27 cellular contexts compared by ENCODE assay signal in genomic region chr15:66042624-66043023, GRCh38.
DNase-seq lines count a peak whose midpoint lies in the region; ATAC-seq, FAIRE-seq and TF ChIP-seq lines count a peak whose summit lies in the region.
"Had no signal": no experiment of that assay in that cellular context is flagged by ENCODE, and none has a peak within 500 bp of the region (broad histone marks: within the 10 kb centered on the region; RNA-seq: fewer than 3 reads in every experiment).

No MANE protein-coding gene starts in this region.

- DNase-seq in GM23338 (ENCODE audit: low spot score), result peak; percentile 81
- DNase-seq in NT2/D1 (ENCODE audit: low read depth, low spot score), result peak; percentile 85
- peak in 3 of 6 donors; percentile 33 to 60 (median 52) for DNase-seq in pancreas
- no peak for DNase-seq in activated CD4-positive, alpha-beta T cell treated with anti-CD3 and anti-CD28 coated beads, Interleukin-2, amount 50 U/mL, for 4 hours
- DNase-seq in spleen, result no peak
- DNase-seq in esophagus muscularis mucosa (ENCODE audit: extremely low spot score), result no peak
- DNase-seq: activated CD4-positive, alpha-beta T cell treated with anti-CD3 and anti-CD28 coated beads for 1 hour; activated CD8-positive, alpha-beta memory T cell treated with anti-CD3 and anti-CD28 coated beads for 24 hours; activated naive CD4-positive, alpha-beta T cell treated with Interleukin-2 at 50 U/mL for 16 hours; activated T-cell treated with anti-CD3 and anti-CD28 coated beads, Interleukin-2, amount 50 U/mL, for 4 hours; amniotic stem cell; cortex of kidney; KG1; left lung; naive thymus-derived CD8-positive, alpha-beta T cell; NCI-H187; NCI-H526 treated with DMSO at 0.1 percent for 48 hours; stimulated activated CD4-positive, alpha-beta T cell treated with anti-CD3 and anti-CD28 coated beads, Interleukin-12 subunit alpha, Interleukin-12 subunit beta, amount 100 ng/mL, for 4 hours; stimulated activated CD4-positive, alpha-beta T cell treated with anti-CD3 and anti-CD28 coated beads, Interleukin-4, amount 100 ng/mL, for 24 hours; stimulated activated naive CD4-positive, alpha-beta T cell; T-helper 1 cell; testis; uterus had no signal

- H3K9me3 Mint-ChIP-seq in GM23338, result no peaks in the 10 kb centered on the region
- H3K9me3 Mint-ChIP-seq: activated T-cell treated with anti-CD3 and anti-CD28 coated beads, Interleukin-2, amount 50 U/mL, for 4 hours; mesothelial cell of epicardium had no signal

- H2AFZ ChIP-seq in GM23338, result no peak overlapping the region

- H3K27ac ChIP-seq in GM23338 (ENCODE audit: low read depth) (no peak overlapping the region), pancreas (peak overlapping the region in 3 of 4 donors; percentile 52 to 62 (median 60)), spleen (no peak overlapping the region), esophagus muscularis mucosa (replicated peaks in 1 of 4) (no peak overlapping the region)
- H3K27ac ChIP-seq: BLaER1 treated with 17β-estradiol and CSF1 and Interleukin-3, amounts not matched to agents 10 nM and 100 nM; left lung; right atrium auricular region; testis; uterus had no signal

- TF ChIP-seq CTCF in GM23338 (conservative IDR thresholded peaks at IDR 0.05; ENCODE audit: low read depth in 2 of 2), result no peak
- TF ChIP-seq CTCF in pancreas (IDR thresholded peaks at IDR 0.05), result no peak
- no peak for TF ChIP-seq CTCF in spleen (IDR thresholded peaks at IDR 0.05 in 8 of 11, conservative IDR thresholded peaks at IDR 0.05 in 3 of 11)
- no peak for TF ChIP-seq CTCF in esophagus muscularis mucosa (IDR thresholded peaks at IDR 0.05)

- H3K4me1 ChIP-seq in GM23338 (ENCODE audit: insufficient read depth) (peaks cover 43% of the 10 kb centered on the region), NT2/D1 (ENCODE audit: insufficient read depth, insufficient read length) (peaks cover 27% of the 10 kb centered on the region), pancreas (peaks cover 0 to 3% (median 0%) of the 10 kb centered on the region in 3 donors), spleen (no peaks in the 10 kb centered on the region), esophagus muscularis mucosa (peaks cover 0 to 18% (median 11%) of the 10 kb centered on the region in 4 donors)
- H3K4me1 ChIP-seq: left lung, right atrium auricular region, testis, uterus had no signal

- H3K79me2 ChIP-seq in GM23338 (replicated peaks; ENCODE audit: insufficient read depth), result no peaks in the 10 kb centered on the region

- FAIRE-seq in pancreas (lab: Jason Lieb, UNC), result no peak

- no peaks in the 10 kb centered on the region for H3K36me3 Mint-ChIP-seq in GM23338 (ENCODE audit: low read depth)
- H3K36me3 Mint-ChIP-seq: mesothelial cell of epicardium; naive thymus-derived CD8-positive, alpha-beta T cell had no signal

- TF ChIP-seq EP300 in esophagus muscularis mucosa (IDR thresholded peaks at IDR 0.05), result no peak

- H3K27ac Mint-ChIP-seq in GM23338, result peak overlapping the region; percentile 91
- H3K27ac Mint-ChIP-seq: mesothelial cell of epicardium; naive thymus-derived CD8-positive, alpha-beta T cell had no signal

- ATAC-seq in GM23338 (peak; percentile 87), esophagus mucosa (peak; percentile 29), pancreas (peak; percentile 63 to 70 (median 67))
- ATAC-seq: activated T-cell treated with anti-CD3 and anti-CD28 coated beads, Interleukin-2, amount 50 U/mL, for 4 hours; left lung; naive thymus-derived CD8-positive, alpha-beta T cell had no signal

- H3K36me3 ChIP-seq in GM23338 (ENCODE audit: insufficient read depth) (no peaks in the 10 kb centered on the region), NT2/D1 (ENCODE audit: insufficient read depth, insufficient read length, low read length) (no peaks in the 10 kb centered on the region), pancreas (no peaks in the 10 kb centered on the region), spleen (no peaks in the 10 kb centered on the region), esophagus muscularis mucosa (no peaks in the 10 kb centered on the region)
- H3K36me3 ChIP-seq: BLaER1 treated with 17β-estradiol and CSF1 and Interleukin-3, amounts not matched to agents 10 nM and 100 nM; left lung; right atrium auricular region; uterus had no signal

- TF ChIP-seq POLR2A in spleen (IDR thresholded peaks at IDR 0.05) (no peak), esophagus muscularis mucosa (IDR thresholded peaks at IDR 0.05; ENCODE audit: low read depth) (no peak)

- intact Hi-C loops in pancreas (cut with DNase I) (no loop called here), spleen (cut with DNase I; ENCODE audit: low total_unique reads) (no loop called here), esophagus muscularis mucosa (cut with DNase I) (no loop called here)

- H3K4me2 ChIP-seq in GM23338, result no peak overlapping the region
- H3K4me2 ChIP-seq: BLaER1 treated with 17β-estradiol and CSF1 and Interleukin-3, amounts not matched to agents 10 nM and 100 nM had no signal

- H3K9me3 ChIP-seq in NT2/D1 (ENCODE audit: insufficient read depth, low read length) (peaks cover 5% of the 10 kb centered on the region; the same call in 1 of the 2 replicates), pancreas (no peaks in the 10 kb centered on the region), spleen (no peaks in the 10 kb centered on the region), esophagus muscularis mucosa (peaks cover 0 to 5% (median 0%) of the 10 kb centered on the region in 4 donors)
- H3K9me3 ChIP-seq: BLaER1 treated with 17β-estradiol and CSF1 and Interleukin-3, amounts not matched to agents 10 nM and 100 nM; left lung; right atrium auricular region; testis; uterus had no signal

- peaks cover 7% of the 10 kb centered on the region; the same call in 1 of the 2 replicates for H3F3A ChIP-seq in GM23338 (replicated peaks; ENCODE audit: low read depth)

- no peaks in the 10 kb centered on the region for H4K20me1 ChIP-seq in GM23338 (replicated peaks; ENCODE audit: insufficient read depth)
- H4K20me1 ChIP-seq: BLaER1 treated with 17β-estradiol and CSF1 and Interleukin-3, amounts not matched to agents 10 nM and 100 nM had no signal

- H3K9me2 ChIP-seq in GM23338 (ENCODE audit: insufficient read depth), result no peaks in the 10 kb centered on the region

- 62 to 63% methylated on average over 5 of the region's 5 CpGs for WGBS in pancreas, 2 donors
- 67 to 77% (median 74%) methylated on average over 5 of the region's 5 CpGs for WGBS in spleen, 5 donors
- 80% methylated on average over 3 of the region's 5 CpGs for WGBS in esophagus muscularis mucosa

- H3K4me1 Mint-ChIP-seq in GM23338, result peaks cover 55% of the 10 kb centered on the region

- no peak overlapping the region for H3K4me3 Mint-ChIP-seq in GM23338
- H3K4me3 Mint-ChIP-seq: activated T-cell treated with anti-CD3 and anti-CD28 coated beads, Interleukin-2, amount 50 U/mL, for 4 hours; mesothelial cell of epicardium; naive thymus-derived CD8-positive, alpha-beta T cell had no signal

- no peaks in the 10 kb centered on the region for H3K27me3 ChIP-seq in GM23338 (ENCODE audit: insufficient read depth)
- no peaks in the 10 kb centered on the region for H3K27me3 ChIP-seq in NT2/D1 (ENCODE audit: insufficient read depth, insufficient read length)
- H3K27me3 ChIP-seq in pancreas, result no peaks in the 10 kb centered on the region
- H3K27me3 ChIP-seq in spleen (replicated peaks in 1 of 7), result peaks cover 0 to 66% (median 18%) of the 10 kb centered on the region in 7 donors
- H3K27me3 ChIP-seq in esophagus muscularis mucosa, result no peaks in the 10 kb centered on the region
- H3K27me3 ChIP-seq: BLaER1 treated with 17β-estradiol and CSF1 and Interleukin-3, amounts not matched to agents 10 nM and 100 nM; right atrium auricular region; testis; uterus had no signal

- peaks cover 6% of the 10 kb centered on the region for H3K27me3 Mint-ChIP-seq in GM23338 (ENCODE audit: insufficient read depth, low read depth, poor library complexity)

- H3K4me3 ChIP-seq in GM23338 (no peak overlapping the region), NT2/D1 (ENCODE audit: insufficient read length, low read depth) (no peak overlapping the region), pancreas (no peak overlapping the region), spleen (no peak overlapping the region), esophagus muscularis mucosa (no peak overlapping the region)
- H3K4me3 ChIP-seq: BLaER1 treated with 17β-estradiol and CSF1 and Interleukin-3, amounts not matched to agents 10 nM and 100 nM; left lung; right atrium auricular region; testis; uterus had no signal

- peak overlapping the region; percentile 4 for H3K9ac ChIP-seq in NT2/D1 (ENCODE audit: insufficient read length, low read depth)
- H3K9ac ChIP-seq: BLaER1 treated with 17β-estradiol and CSF1 and Interleukin-3, amounts not matched to agents 10 nM and 100 nM had no signal

Comparison
In these comparisons a context has a peak if more than half of its experiments do, and no peak if none do; other contexts are left out.
1. ATAC-seq: peak in every context shown above with its lines; median percentile 87 in GM23338; 67 in pancreas; 29 in esophagus mucosa.
2. DNase-seq: peak in GM23338 (single experiment) and NT2/D1 (single experiment); none in activated CD4-positive, alpha-beta T cell treated with anti-CD3 and anti-CD28 coated beads, Interleukin-2, amount 50 U/mL, for 4 hours (0 of 2), spleen (single experiment) and esophagus muscularis mucosa (single experiment).
3. H3K27ac ChIP-seq: peak in pancreas (3 of 4); none in GM23338 (single experiment), spleen (0 of 8) and esophagus muscularis mucosa (0 of 4).